In genomic region chr3:150497956-150498355, GRCh38 we compare ENCODE assay signal across 15 cellular contexts. TPM values are rescaled to one million over a fixed set of nuclear protein-coding genes. Genes with fewer than 3 reads are reported as not detected.
DNase-seq lines count a peak whose midpoint lies in the region; ATAC-seq, FAIRE-seq and TF ChIP-seq lines count a peak whose summit lies in the region.
"Had no signal": no experiment of that assay in that cellular context is flagged by ENCODE, and none has a peak within 500 bp of the region (broad histone marks: within the 10 kb centered on the region; RNA-seq: fewer than 3 reads in every experiment).

No MANE protein-coding gene starts in this region.

- H3K36me3 ChIP-seq in PC-9 (ENCODE audit: low read depth) (no peaks in the 10 kb centered on the region), bronchial epithelial cell (ENCODE audit: control insufficient read depth, insufficient read depth, low read length) (no peaks in the 10 kb centered on the region), osteoblast (ENCODE audit: insufficient read depth, low read length) (no peaks in the 10 kb centered on the region)
- H3K36me3 ChIP-seq: ovary had no signal

- H3K4me2 ChIP-seq in PC-9 (peak overlapping the region; percentile 35), osteoblast (ENCODE audit: insufficient read depth, low read length) (no peak overlapping the region)

- H4K20me1 ChIP-seq in PC-9 (ENCODE audit: insufficient read depth) (no peaks in the 10 kb centered on the region), osteoblast (ENCODE audit: insufficient read depth, low read length) (no peaks in the 10 kb centered on the region)

- H3K27ac ChIP-seq in PC-9: 0 out of 2 replicates have a peak overlapping the region, but pooled peaks have one; percentile 9
- no peak overlapping the region for H3K27ac ChIP-seq in osteoblast (ENCODE audit: low read depth, low read length)
- H3K27ac ChIP-seq: ovary had no signal

- H3K79me2 ChIP-seq in PC-9 (ENCODE audit: low read depth) (no peaks in the 10 kb centered on the region), osteoblast (ENCODE audit: insufficient read depth, low read length) (peaks cover 5% of the 10 kb centered on the region)

- H3K4me1 ChIP-seq in PC-9 (replicated peaks; ENCODE audit: insufficient read depth) (peaks cover 28% of the 10 kb centered on the region), osteoblast (ENCODE audit: insufficient read depth, low read length) (peaks cover 5% of the 10 kb centered on the region)

- DNase-seq in GM04503 (ENCODE audit: low read depth) (peak; percentile 6), PC-9 (peak; percentile 21 to 88), bronchial epithelial cell (ENCODE audit: low read depth) (peak; percentile 56), osteoblast (ENCODE audit: insufficient read length, low spot score, missing footprints) (peak; percentile 52)
- no peak for DNase-seq in effector CD4-positive, alpha-beta T cell
- DNase-seq in NK-92 treated with Interleukin-12 subunit alpha and Interleukin-12 subunit beta, amount 100 ng/mL, for 24 hours (lab: John Stamatoyannopoulos, UW): no peak
- DNase-seq: activated CD4-positive, alpha-beta memory T cell treated with anti-CD3 and anti-CD28 coated beads for 36 hours; activated naive CD4-positive, alpha-beta T cell; DMS 273 treated with DMSO at 0.1 percent for 48 hours; MV-4-11; NCI-H510A treated with DMSO at 0.1 percent for 48 hours; ovary; stimulated activated naive CD4-positive, alpha-beta T cell treated with Interleukin-2 at 50 U/mL for 16 hours had no signal

- H3K27me3 ChIP-seq in PC-9 (ENCODE audit: insufficient read depth, low read depth): no peaks in the 10 kb centered on the region
- no peaks in the 10 kb centered on the region for H3K27me3 ChIP-seq in bronchial epithelial cell (ENCODE audit: control insufficient read depth, insufficient read depth, low read length)
- no peaks in the 10 kb centered on the region for H3K27me3 ChIP-seq in osteoblast (ENCODE audit: insufficient read depth, low read length)
- H3K27me3 ChIP-seq: ovary had no signal

- H3K4me3 ChIP-seq in PC-9: no peak overlapping the region
- H3K4me3 ChIP-seq in bronchial epithelial cell (ENCODE audit: low read depth, low read length): no peak overlapping the region
- H3K4me3 ChIP-seq in osteoblast (ENCODE audit: insufficient read depth, low read length): no peak overlapping the region
- H3K4me3 ChIP-seq: ovary had no signal

- CTCF ChIA-PET in PC-9 (lab: Charles Lee): interaction anchor here (0.6 kb wide), 1 partner anchor 528 kb away, joined by 3 read pairs; no protein-coding TSS in a partner anchor

- TF ChIP-seq CTCF in PC-9 (conservative IDR thresholded peaks at IDR 0.05): no peak
- TF ChIP-seq CTCF in bronchial epithelial cell (IDR thresholded peaks at IDR 0.05; ENCODE audit: insufficient read depth, low read length, severe bottlenecking): no peak
- no peak for TF ChIP-seq CTCF in osteoblast (IDR thresholded peaks at IDR 0.05; ENCODE audit: extremely low read depth, low read depth, low read length)

- H3F3A ChIP-seq in PC-9 (ENCODE audit: insufficient read depth, low read depth): peaks cover 17% of the 10 kb centered on the region

- H3K9me2 ChIP-seq in PC-9 (ENCODE audit: insufficient read depth): no peaks in the 10 kb centered on the region

- POLR2A ChIA-PET in PC-9 (lab: Charles Lee; ENCODE audit: unreplicated experiment): interaction anchor here (0.6 to 0.7 kb wide), 2 partner anchors 82 to 992 kb away, joined by 5 to 7 read pairs; no protein-coding TSS in a partner anchor

- FAIRE-seq in bronchial epithelial cell (lab: Jason Lieb, UNC): no peak

- ATAC-seq in GM21390 (IDR thresholded peaks at IDR 0.05; ENCODE audit: unreplicated experiment): no peak
- no peak for ATAC-seq in HG03439 (IDR thresholded peaks at IDR 0.05; ENCODE audit: unreplicated experiment)

- no peak overlapping the region for H2AFZ ChIP-seq in PC-9
- no peak overlapping the region for H2AFZ ChIP-seq in osteoblast (ENCODE audit: low read length)

- H3K9me3 ChIP-seq in PC-9 (ENCODE audit: insufficient read depth, low read depth): peaks cover 14% of the 10 kb centered on the region
- H3K9me3 ChIP-seq in osteoblast (ENCODE audit: low read depth, low read length): no peaks in the 10 kb centered on the region
- H3K9me3 ChIP-seq: ovary had no signal

- no TSS peak for BruUV-seq in PC-9 (replicated peaks; lab: Mats Ljungman, UMichigan)

- intact Hi-C loops in PC-9 (cut with micrococcal nuclease; ENCODE audit: unreplicated experiment): loop anchor here (2.0 kb wide), 1 partner anchor 211 kb away; no protein-coding TSS in a partner anchor

RNA-seq across cellular contexts. Expression of gene SERP1, which starts 48.3 kb away (rescaled TPM):
- total RNA-seq in PC-9 (2021): 106 and 113 TPM in 2 replicates
- 222 and 255 TPM in 2 replicates for total RNA-seq in bronchial epithelial cell
- total RNA-seq in osteoblast: 97.5 and 124 TPM in 2 replicates

RNA-seq across cellular contexts. Expression of gene EIF2A, which starts 48.6 kb away (rescaled TPM):
- total RNA-seq in PC-9 (2021) (96.4 and 102 TPM in 2 replicates), bronchial epithelial cell (88.8 and 222 TPM in 2 replicates), osteoblast (230 and 238 TPM in 2 replicates)

Comparison
In these comparisons a context has a peak if more than half of its experiments do, and no peak if none do; other contexts are left out.
1. DNase-seq: peak in GM04503 (single experiment), PC-9 (2 of 2), bronchial epithelial cell (single experiment) and osteoblast (single experiment); none in effector CD4-positive, alpha-beta T cell (single experiment) and NK-92 treated with Interleukin-12 subunit alpha and Interleukin-12 subunit beta, amount 100 ng/mL, for 24 hours (single experiment).